In genomic region chr2:86258106-86258505, GRCh38 we compare ENCODE assay signal across 2 cellular contexts.
TF ChIP-seq lines count a peak whose summit lies in the region.

No MANE protein-coding gene starts in this region.

TF ChIP-seq in HepG2, 621 proteins besides CTCF, POLR2A, EP300 and RAD21:
- TF ChIP-seq ZBTB40 (IDR thresholded peaks at IDR 0.05) = peak; percentile 31; the same call in 1 of the 2 replicates
- peak; percentile 87 for TF ChIP-seq ZBTB40 (CRISPR knock-in tag; IDR thresholded peaks at IDR 0.05)
- TF ChIP-seq CREB3 (CRISPR knock-in tag; IDR thresholded peaks at IDR 0.05) = no peak

TF ChIP-seq in K562, 482 proteins besides CTCF, POLR2A, EP300 and RAD21:
- TF ChIP-seq PTBP1 (IDR thresholded peaks at IDR 0.05; ENCODE audit: low read depth, low read length) (no peak), ZBTB40 (IDR thresholded peaks at IDR 0.05) (peak; percentile 95), ZBTB40 (CRISPR knock-in tag; IDR thresholded peaks at IDR 0.05) (peak; percentile 78)
TF ChIP-seq in K562: peak in this region for 1.
